11 cellular contexts compared by ENCODE assay signal in genomic region chr4:18318682-18319410, GRCh38.
DNase-seq lines count a peak whose midpoint lies in the region; ATAC-seq and TF ChIP-seq lines count a peak whose summit lies in the region.
"Had no signal": no experiment of that assay in that cellular context is flagged by ENCODE, and none has a peak within 500 bp of the region (broad histone marks: within the 10 kb centered on the region; RNA-seq: fewer than 3 reads in every experiment).

No MANE protein-coding gene starts in this region.

- H3K4me3 ChIP-seq in body of pancreas, result no peak overlapping the region
- H3K4me3 ChIP-seq in right cardiac atrium (ENCODE audit: low read length), result no peak overlapping the region

- H3K9me3 ChIP-seq in body of pancreas, result no peaks in the 10 kb centered on the region
- H3K9me3 ChIP-seq in right cardiac atrium (ENCODE audit: control insufficient read depth, low read length), result no peaks in the 10 kb centered on the region

- intact Hi-C loops in body of pancreas (cut with DNase I) (no loop called here), right cardiac atrium (cut with DNase I) (no loop called here)

- peak; percentile 68 for ATAC-seq in body of pancreas
- ATAC-seq in right cardiac atrium, result peak; percentile 85 to 98
- ATAC-seq in GM19463 (IDR thresholded peaks at IDR 0.05; ENCODE audit: unreplicated experiment), result no peak

- WGBS in body of pancreas, 2 donors, result 15 to 20% methylated on average over 24 of the region's 24 CpGs
- 10% methylated on average over 24 of the region's 24 CpGs for WGBS in right cardiac atrium

- H3K4me1 ChIP-seq in body of pancreas, result peaks cover 8% of the 10 kb centered on the region
- H3K4me1 ChIP-seq in right cardiac atrium (ENCODE audit: control insufficient read depth, insufficient read depth, low read length), result peaks cover 3% of the 10 kb centered on the region

- H3K27me3 ChIP-seq in body of pancreas (no peaks in the 10 kb centered on the region), right cardiac atrium (ENCODE audit: control insufficient read depth, insufficient read depth) (no peaks in the 10 kb centered on the region)

- TF ChIP-seq POLR2A in body of pancreas (IDR thresholded peaks at IDR 0.05), result peak in 1 of 3 donors; percentile 14

- H3K27ac ChIP-seq in body of pancreas (peak overlapping the region in 2 of 4 donors; percentile 10 to 28), right cardiac atrium (ENCODE audit: low read length) (peak overlapping the region; percentile 51)

- TF ChIP-seq CTCF in body of pancreas (IDR thresholded peaks at IDR 0.05), result no peak

- DNase-seq in GM03348 (ENCODE audit: low spot score) (peak; percentile 2), body of pancreas (peak; percentile 21 to 53 (median 33)), right cardiac atrium (peak; percentile 67 to 82 (median 81)), retina (peak; percentile 80), 8988T (no peak)
- DNase-seq in stimulated activated CD4-positive, alpha-beta T cell treated with anti-CD3 and anti-CD28 coated beads, Interleukin-15, amount 100 ng/mL, for 24 hours, result no peak
- no peak for DNase-seq in activated T-cell treated with anti-CD3 and anti-CD28 coated beads, Interleukin-2, amount 50 U/mL, for 1 hour
- DNase-seq: AML-193, NCI-H1436, T-helper 9 cell had no signal

- H3K36me3 ChIP-seq in body of pancreas (replicated peaks in 1 of 2; ENCODE audit: insufficient read depth in 1 of 2, low read depth in 2 of 2), result no peaks in the 10 kb centered on the region

Comparison
In these comparisons a context has a peak if more than half of its experiments do, and no peak if none do; other contexts are left out.
1. DNase-seq: peak in GM03348 (single experiment), body of pancreas (4 of 4), right cardiac atrium (3 of 3) and retina (single experiment); none in stimulated activated CD4-positive, alpha-beta T cell treated with anti-CD3 and anti-CD28 coated beads, Interleukin-15, amount 100 ng/mL, for 24 hours (single experiment), activated T-cell treated with anti-CD3 and anti-CD28 coated beads, Interleukin-2, amount 50 U/mL, for 1 hour (single experiment) and 8988T (single experiment).